ENCODE assay signal across 26 cellular contexts in genomic region chr1:9118186-9118585, GRCh38. TPM values are rescaled to one million over a fixed set of nuclear protein-coding genes. Genes with fewer than 3 reads are reported as not detected.
"Had no signal": no experiment of that assay in that cellular context is flagged by ENCODE, and none has a peak within 500 bp of the region (broad histone marks: within the 10 kb centered on the region; RNA-seq: fewer than 3 reads in every experiment).

No MANE protein-coding gene starts in this region.

- H3K27me3 ChIP-seq: colonic mucosa, dorsolateral prefrontal cortex, esophagus muscularis mucosa, gastroesophageal sphincter, neutrophil, ovary, right lobe of liver had no signal

- H3K9me3 ChIP-seq: colonic mucosa, esophagus muscularis mucosa, gastroesophageal sphincter, neutrophil, ovary, right lobe of liver had no signal

- H3K4me1 ChIP-seq: gastroesophageal sphincter had no signal

- H3K36me3 ChIP-seq: colonic mucosa, neutrophil, ovary, right lobe of liver had no signal

- DNase-seq: activated B cell treated with CpG ODN at 0.5 μM for 24 hours; activated CD4-positive, alpha-beta T cell treated with anti-CD3 and anti-CD28 coated beads for 36 hours; activated CD4-positive, alpha-beta T cell treated with anti-CD3 and anti-CD28 coated beads, Interleukin-2, amount 50 U/mL, for 4 hours; activated CD8-positive, alpha-beta memory T cell treated with anti-CD3 and anti-CD28 coated beads for 24 hours; activated CD8-positive, alpha-beta memory T cell treated with anti-CD3 and anti-CD28 coated beads, Interleukin-2, amount 50 U/mL, for 48 hours; activated naive CD4-positive, alpha-beta T cell treated with Interleukin-2 at 50 U/mL for 16 hours; activated naive CD8-positive, alpha-beta T cell treated with anti-CD3 and anti-CD28 coated beads for 36 hours; activated T-cell treated with anti-CD3 and anti-CD28 coated beads, Interleukin-2, amount 50 U/mL, for 4 hours; colonic mucosa; effector memory CD8-positive, alpha-beta T cell; head of caudate nucleus; islet precursor cell; mammary epithelial cell; natural killer cell; stimulated activated naive CD4-positive, alpha-beta T cell; SW 1271; T-helper 17 cell had no signal

- H3K4me3 ChIP-seq: colonic mucosa, dorsolateral prefrontal cortex, esophagus muscularis mucosa, gastroesophageal sphincter, ovary, right lobe of liver, skin epidermis had no signal

- ATAC-seq: activated CD4-positive, alpha-beta T cell treated with anti-CD3 and anti-CD28 coated beads for 36 hours; activated T-cell treated with anti-CD3 and anti-CD28 coated beads, Interleukin-2, amount 50 U/mL, for 4 hours; effector memory CD8-positive, alpha-beta T cell; gastroesophageal sphincter; natural killer cell; T-helper 17 cell had no signal

- FAIRE-seq: astrocyte, endothelial cell of umbilical vein had no signal

- H3K27ac ChIP-seq: colonic mucosa, dorsolateral prefrontal cortex, esophagus muscularis mucosa, gastroesophageal sphincter, neutrophil, ovary, right lobe of liver had no signal

RNA-seq across cellular contexts. Expression of gene SLC2A5, which starts 48.8 kb away (rescaled TPM):
- total RNA-seq: activated CD4-positive, alpha-beta T cell treated with anti-CD3 and anti-CD28 coated beads for 36 hours; activated T-cell treated with anti-CD3 and anti-CD28 coated beads, Interleukin-2, amount 50 U/mL, for 4 hours; endothelial cell of umbilical vein; natural killer cell had no signal
- polyA plus RNA-seq: endothelial cell of umbilical vein had no signal
